In the genomic region with DNA sequence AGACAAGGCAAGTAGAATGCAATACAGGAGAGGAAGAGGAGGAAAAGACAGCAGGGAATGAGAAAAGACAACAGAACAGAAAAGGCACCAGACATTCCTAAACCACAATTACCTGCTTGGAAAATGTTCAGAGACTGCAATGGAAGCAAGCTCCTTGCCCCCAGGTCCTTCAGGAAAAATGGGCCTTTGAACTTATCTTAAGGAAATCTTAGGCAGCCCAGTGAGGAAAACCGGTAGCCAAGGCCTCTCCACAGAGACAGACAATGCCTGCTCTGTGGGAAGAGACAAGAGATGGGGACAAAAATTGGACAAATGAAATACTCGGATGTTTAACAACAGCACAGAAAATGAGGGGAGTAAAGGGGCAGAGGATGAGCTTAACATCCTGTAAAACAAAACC, we compare ENCODE assay signal across 28 cellular contexts. TPM values are rescaled to one million over a fixed set of nuclear protein-coding genes. Genes with fewer than 3 reads are reported as not detected.
"Had no signal": no experiment of that assay in that cellular context is flagged by ENCODE, and none has a peak within 500 bp of the region (broad histone marks: within the 10 kb centered on the region; RNA-seq: fewer than 3 reads in every experiment).

No MANE protein-coding gene starts in this region.

- H3K4me3 Mint-ChIP-seq: activated CD4-positive, alpha-beta memory T cell treated with anti-CD3 and anti-CD28 coated beads for 36 hours; activated naive CD8-positive, alpha-beta T cell treated with anti-CD3 and anti-CD28 coated beads, Interleukin-2, amount 50 U/mL, for 24 hours; activated T-cell treated with anti-CD3 and anti-CD28 coated beads, Interleukin-2, amount 50 U/mL, for 4 hours; T-helper 1 cell treated with Interleukin-12 subunit alpha and Interleukin-12 subunit beta and Interleukin-4 antibody, amounts not matched to agents 30 μg/mL and 1 μg/mL, for 36 hours; WTC11 had no signal

- H3K27me3 ChIP-seq: ascending aorta, body of pancreas had no signal

- FAIRE-seq: bronchial epithelial cell, RCC 7860 had no signal

- ATAC-seq: activated naive CD4-positive, alpha-beta T cell treated with anti-CD3 and anti-CD28 coated beads, Interleukin-2, amount 50 U/mL, for 72 hours; activated naive CD8-positive, alpha-beta T cell treated with anti-CD3 and anti-CD28 coated beads, Interleukin-2, amount 50 U/mL, for 24 hours; activated T-cell treated with anti-CD3 and anti-CD28 coated beads, Interleukin-2, amount 50 U/mL, for 4 hours; body of pancreas; WTC11 had no signal

- H3K9me3 Mint-ChIP-seq: activated CD4-positive, alpha-beta memory T cell treated with anti-CD3 and anti-CD28 coated beads for 36 hours; activated naive CD4-positive, alpha-beta T cell treated with anti-CD3 and anti-CD28 coated beads, Interleukin-2, amount 50 U/mL, for 72 hours; activated T-cell treated with anti-CD3 and anti-CD28 coated beads, Interleukin-2, amount 50 U/mL, for 4 hours; T-helper 1 cell treated with Interleukin-12 subunit alpha and Interleukin-12 subunit beta and Interleukin-4 antibody, amounts not matched to agents 30 μg/mL and 1 μg/mL, for 36 hours; WTC11 had no signal

- H3K36me3 Mint-ChIP-seq: activated CD4-positive, alpha-beta memory T cell treated with anti-CD3 and anti-CD28 coated beads for 36 hours; activated naive CD4-positive, alpha-beta T cell treated with anti-CD3 and anti-CD28 coated beads, Interleukin-2, amount 50 U/mL, for 72 hours; WTC11 had no signal

- H3K4me1 Mint-ChIP-seq: WTC11 had no signal

- H3K4me1 ChIP-seq: ascending aorta, body of pancreas had no signal

- H3K27ac ChIP-seq: ascending aorta, body of pancreas, KMS-11 had no signal

- H3K36me3 ChIP-seq: ascending aorta had no signal

- H3K4me3 ChIP-seq: ascending aorta, body of pancreas had no signal

- H3K9me3 ChIP-seq: ascending aorta, body of pancreas had no signal

- H3K27ac Mint-ChIP-seq: activated CD4-positive, alpha-beta memory T cell treated with anti-CD3 and anti-CD28 coated beads for 36 hours; activated naive CD4-positive, alpha-beta T cell treated with anti-CD3 and anti-CD28 coated beads, Interleukin-2, amount 50 U/mL, for 72 hours; activated naive CD8-positive, alpha-beta T cell treated with anti-CD3 and anti-CD28 coated beads, Interleukin-2, amount 50 U/mL, for 24 hours; T-helper 1 cell treated with Interleukin-12 subunit alpha and Interleukin-12 subunit beta and Interleukin-4 antibody, amounts not matched to agents 30 μg/mL and 1 μg/mL, for 36 hours; WTC11 had no signal

- DNase-seq: activated CD4-positive, alpha-beta memory T cell treated with anti-CD3 and anti-CD28 coated beads for 36 hours; activated CD4-positive, alpha-beta T cell treated with anti-CD3 and anti-CD28 coated beads for 48 hours; activated CD4-positive, CD25-positive, alpha-beta regulatory T cell treated with anti-CD3 and anti-CD28 coated beads, Interleukin-2, amount 50 U/mL, for 72 hours; activated CD8-positive, alpha-beta memory T cell treated with anti-CD3 and anti-CD28 coated beads for 24 hours; activated effector memory CD4-positive, alpha-beta T cell treated with anti-CD3 and anti-CD28 coated beads, Interleukin-2, amount 50 U/mL, for 16 hours; activated naive CD4-positive, alpha-beta T cell treated with Interleukin-2 at 50 U/mL for 16 hours; activated naive CD8-positive, alpha-beta T cell treated with anti-CD3 and anti-CD28 coated beads, Interleukin-2, amount 50 U/mL, for 24 hours; activated T-cell treated with anti-CD3 and anti-CD28 coated beads, Interleukin-2, amount 50 U/mL, for 4 hours; amniotic stem cell; body of pancreas; central memory CD4-positive, alpha-beta T cell; NCI-H1092; NCI-H1417 treated with DMSO at 0.1 percent for 48 hours; NCI-H1694; NCI-H2029 treated with DMSO at 0.1 percent for 48 hours; NCI-H345; NCI-H510A; NCI-H526 treated with DMSO at 0.1 percent for 48 hours; SHP77 treated with DMSO at 0.1 percent for 48 hours had no signal

RNA-seq across cellular contexts. Expression of gene HTR4, which starts 31.2 kb away (rescaled TPM):
- total RNA-seq: activated CD4-positive, alpha-beta memory T cell treated with anti-CD3 and anti-CD28 coated beads for 36 hours; activated naive CD4-positive, alpha-beta T cell treated with anti-CD3 and anti-CD28 coated beads, Interleukin-2, amount 50 U/mL, for 72 hours; activated T-cell treated with anti-CD3 and anti-CD28 coated beads, Interleukin-2, amount 50 U/mL, for 4 hours; body of pancreas; bronchial epithelial cell; MCF 10A; SK-MEL-5; WTC11 had no signal
